ENCODE assay signal across 15 cellular contexts in genomic region chr22:27727673-27728451, GRCh38.
DNase-seq lines count a peak whose midpoint lies in the region; ATAC-seq and TF ChIP-seq lines count a peak whose summit lies in the region.
"Had no signal": no experiment of that assay in that cellular context is flagged by ENCODE, and none has a peak within 500 bp of the region (broad histone marks: within the 10 kb centered on the region; RNA-seq: fewer than 3 reads in every experiment).

No MANE protein-coding gene starts in this region.

- no peak overlapping the region for H2BK12ac ChIP-seq in mesenchymal stem cell (ENCODE audit: low read length in 2 of 2)

- DNase-seq in heart right ventricle (no peak), left ventricle myocardium superior (no peak), chondrocyte (ENCODE audit: low spot score) (no peak), mesenchymal stem cell (no peak), upper lobe of right lung (no peak), foreskin fibroblast (no peak)
- DNase-seq in central memory CD4-positive, alpha-beta T cell, result no peak
- DNase-seq: activated CD4-positive, CD25-positive, alpha-beta regulatory T cell; amygdala; KBM-7; NCI-H1092; RPMI8226; T-helper 17 cell had no signal

- H4K8ac ChIP-seq in mesenchymal stem cell (ENCODE audit: low read length), result no peak overlapping the region

- no peak overlapping the region for H2AFZ ChIP-seq in mesenchymal stem cell (ENCODE audit: low read depth, low read length)

- TF ChIP-seq CTCF in heart right ventricle (IDR thresholded peaks at IDR 0.05) (no peak), chondrocyte (IDR thresholded peaks at IDR 0.05) (no peak), upper lobe of right lung (IDR thresholded peaks at IDR 0.05) (no peak), foreskin fibroblast (IDR thresholded peaks at IDR 0.05; ENCODE audit: low read depth, low read length) (no peak)

- no peak overlapping the region for H3K18ac ChIP-seq in mesenchymal stem cell (ENCODE audit: low read depth in 1 of 2, low read length in 2 of 2)

- H4K91ac ChIP-seq in mesenchymal stem cell (ENCODE audit: low read length), result no peak overlapping the region

- no peak overlapping the region for H3K4me3 Mint-ChIP-seq in chondrocyte (ENCODE audit: unreplicated experiment)
- H3K4me3 Mint-ChIP-seq: stimulated activated effector memory CD8-positive, alpha-beta T cell treated with anti-CD3 and anti-CD28 coated beads, Interleukin-12 subunit alpha, Interleukin-12 subunit beta, amount 100 ng/mL, for 72 hours; T-helper 17 cell had no signal

- H3K27me3 Mint-ChIP-seq in chondrocyte (ENCODE audit: low read depth), result no peaks in the 10 kb centered on the region

- H3K9me3 ChIP-seq in heart right ventricle (no peaks in the 10 kb centered on the region), mesenchymal stem cell (ENCODE audit: control insufficient read depth, low read length) (no peaks in the 10 kb centered on the region), upper lobe of right lung (no peaks in the 10 kb centered on the region)

- H2AK5ac ChIP-seq in mesenchymal stem cell (ENCODE audit: low read length, severe bottlenecking), result no peak overlapping the region

- H2BK120ac ChIP-seq in mesenchymal stem cell (ENCODE audit: low read depth, low read length), result peak overlapping the region; percentile 36

- H3K36me3 Mint-ChIP-seq in chondrocyte (ENCODE audit: low read depth), result no peaks in the 10 kb centered on the region
- H3K36me3 Mint-ChIP-seq: stimulated activated effector memory CD8-positive, alpha-beta T cell treated with anti-CD3 and anti-CD28 coated beads, Interleukin-12 subunit alpha, Interleukin-12 subunit beta, amount 100 ng/mL, for 72 hours had no signal

- no peak for ATAC-seq in heart right ventricle
- no peak for ATAC-seq in left ventricle myocardium superior
- ATAC-seq in upper lobe of right lung, result no peak
- no peak for ATAC-seq in GM19328 (IDR thresholded peaks at IDR 0.05; ENCODE audit: unreplicated experiment)
- ATAC-seq: stimulated activated effector memory CD8-positive, alpha-beta T cell treated with anti-CD3 and anti-CD28 coated beads, Interleukin-12 subunit alpha, Interleukin-12 subunit beta, amount 100 ng/mL, for 72 hours; T-helper 17 cell had no signal

- peak overlapping the region in 9 of 10 donors; percentile 70 to 92 (median 90) for H3K27ac ChIP-seq in heart right ventricle
- no peak overlapping the region for H3K27ac ChIP-seq in mesenchymal stem cell (ENCODE audit: low read length, poor library complexity, severe bottlenecking)
- H3K27ac ChIP-seq in upper lobe of right lung, result peak overlapping the region; percentile 83

- H3K27me3 ChIP-seq in heart right ventricle (no peaks in the 10 kb centered on the region), mesenchymal stem cell (ENCODE audit: control insufficient read depth in 1 of 2, insufficient read depth in 1 of 2, low read length in 2 of 2) (peaks cover 0 to 6% of the 10 kb centered on the region in 2 experiments), upper lobe of right lung (no peaks in the 10 kb centered on the region)

- peak overlapping the region; percentile 81 for H3K9ac ChIP-seq in mesenchymal stem cell (ENCODE audit: low read length)

- peaks cover 4 to 35% (median 20%) of the 10 kb centered on the region in 9 donors for H3K4me1 ChIP-seq in heart right ventricle
- H3K4me1 ChIP-seq in mesenchymal stem cell (ENCODE audit: control insufficient read depth, insufficient read depth, low read depth, low read length), result peaks cover 13% of the 10 kb centered on the region
- H3K4me1 ChIP-seq in upper lobe of right lung, result peaks cover 12% of the 10 kb centered on the region

- peaks cover 65% of the 10 kb centered on the region for H3K4me1 Mint-ChIP-seq in chondrocyte (ENCODE audit: low read depth)
- H3K4me1 Mint-ChIP-seq: stimulated activated effector memory CD8-positive, alpha-beta T cell treated with anti-CD3 and anti-CD28 coated beads, Interleukin-12 subunit alpha, Interleukin-12 subunit beta, amount 100 ng/mL, for 72 hours had no signal

- no peak overlapping the region for H3K4me3 ChIP-seq in heart right ventricle
- no peak overlapping the region for H3K4me3 ChIP-seq in mesenchymal stem cell (ENCODE audit: insufficient read depth in 1 of 2, low read depth in 1 of 2, low read length in 2 of 2)
- no peak overlapping the region for H3K4me3 ChIP-seq in upper lobe of right lung
- no peak overlapping the region for H3K4me3 ChIP-seq in foreskin fibroblast (ENCODE audit: low read depth in 1 of 2, low read length in 2 of 2)

- peaks cover 3% of the 10 kb centered on the region for H3K9me3 Mint-ChIP-seq in chondrocyte (ENCODE audit: low read depth)

- peak overlapping the region; percentile 91 for H3K27ac Mint-ChIP-seq in chondrocyte (ENCODE audit: unreplicated experiment)
- H3K27ac Mint-ChIP-seq: stimulated activated effector memory CD8-positive, alpha-beta T cell treated with anti-CD3 and anti-CD28 coated beads, Interleukin-12 subunit alpha, Interleukin-12 subunit beta, amount 100 ng/mL, for 72 hours; T-helper 17 cell had no signal

- no peak overlapping the region for H3K14ac ChIP-seq in mesenchymal stem cell (ENCODE audit: low read length in 2 of 2)

- H2BK5ac ChIP-seq in mesenchymal stem cell (ENCODE audit: low read depth, low read length, poor library complexity, severe bottlenecking), result no peak overlapping the region

- H3K36me3 ChIP-seq in heart right ventricle (no peaks in the 10 kb centered on the region), mesenchymal stem cell (ENCODE audit: control insufficient read depth in 1 of 2, insufficient read depth in 2 of 2, low read depth in 1 of 2, low read length in 2 of 2) (no peaks in the 10 kb centered on the region), upper lobe of right lung (no peaks in the 10 kb centered on the region)

- no peak overlapping the region for H3K4me2 ChIP-seq in mesenchymal stem cell (ENCODE audit: low read length, poor library complexity, severe bottlenecking)

- no peak overlapping the region for H2BK15ac ChIP-seq in mesenchymal stem cell (ENCODE audit: low read depth, poor library complexity, severe bottlenecking)

- WGBS in heart right ventricle, 2 donors, result 83 to 86% methylated on average over 4 of the region's 4 CpGs
- 93% methylated on average over 3 of the region's 4 CpGs for WGBS in mesenchymal stem cell

- intact Hi-C loops in heart right ventricle (cut with DNase I) (loop anchor here in 4 of 10 donors (2.0 to 10.0 kb wide), 4 partner anchors 59 to 73 kb away; partner anchors contain the start of gene MN1 (in 2 of the 4)), left ventricle myocardium superior (cut with micrococcal nuclease) (no loop called here), upper lobe of right lung (cut with DNase I) (no loop called here)

- no peak overlapping the region for H3K4ac ChIP-seq in mesenchymal stem cell (ENCODE audit: low read depth in 1 of 2, low read length in 2 of 2)

- no peak overlapping the region for H3K23ac ChIP-seq in mesenchymal stem cell (ENCODE audit: low read length in 2 of 2)

- no peaks in the 10 kb centered on the region for H3K79me1 ChIP-seq in mesenchymal stem cell (replicated peaks; ENCODE audit: low read length, poor library complexity, severe bottlenecking)
